Comparison of ENCODE assay signal across 12 cellular contexts in genomic region chr14:23544511-23545447, GRCh38. TPM values are rescaled to one million over a fixed set of nuclear protein-coding genes. Genes with fewer than 3 reads are reported as not detected.
A peak's percentile ranks its signal among the peaks of the same experiment; 100 is the strongest.
DNase-seq lines count a peak whose midpoint lies in the region; ATAC-seq, FAIRE-seq and TF ChIP-seq lines count a peak whose summit lies in the region.
"Had no signal": no experiment of that assay in that cellular context is flagged by ENCODE, and none has a peak within 500 bp of the region (broad histone marks: within the 10 kb centered on the region; RNA-seq: fewer than 3 reads in every experiment).

No MANE protein-coding gene starts in this region.

- no peaks in the 10 kb centered on the region for H3K9me3 ChIP-seq in neutrophil
- no peaks in the 10 kb centered on the region for H3K9me3 ChIP-seq in naive thymus-derived CD4-positive, alpha-beta T cell (ENCODE audit: control insufficient read depth in 2 of 3, low read length in 3 of 3)

- H3K27me3 ChIP-seq in H7 (ENCODE audit: control insufficient read depth, insufficient read depth, low read length): no peaks in the 10 kb centered on the region
- H3K27me3 ChIP-seq in neutrophil: no peaks in the 10 kb centered on the region
- peaks cover under 1 to 3% of the 10 kb centered on the region in 2 donors for H3K27me3 ChIP-seq in naive thymus-derived CD4-positive, alpha-beta T cell (ENCODE audit: control insufficient read depth in 2 of 2, insufficient read depth in 2 of 2, low read length in 2 of 2)

- H3K4me3 Mint-ChIP-seq in endothelial cell (ENCODE audit: unreplicated experiment): peak overlapping the region; percentile 76
- H3K4me3 Mint-ChIP-seq in immature natural killer cell: no peak overlapping the region
- no peak overlapping the region for H3K4me3 Mint-ChIP-seq in naive thymus-derived CD4-positive, alpha-beta T cell
- H3K4me3 Mint-ChIP-seq: activated B cell treated with CpG ODN at 0.5 μM for 24 hours; central memory CD8-positive, alpha-beta T cell had no signal

- TF ChIP-seq CTCF in endothelial cell (IDR thresholded peaks at IDR 0.05; ENCODE audit: unreplicated experiment): no peak
- no peak for TF ChIP-seq CTCF in neutrophil (IDR thresholded peaks at IDR 0.05)

- H3K9me3 Mint-ChIP-seq in endothelial cell (ENCODE audit: unreplicated experiment) (no peaks in the 10 kb centered on the region), immature natural killer cell (no peaks in the 10 kb centered on the region)
- no peaks in the 10 kb centered on the region for H3K9me3 Mint-ChIP-seq in naive thymus-derived CD4-positive, alpha-beta T cell
- H3K9me3 Mint-ChIP-seq: activated B cell treated with CpG ODN at 0.5 μM for 24 hours; central memory CD8-positive, alpha-beta T cell had no signal

- H3K36me3 Mint-ChIP-seq in endothelial cell (ENCODE audit: low read depth, unreplicated experiment): no peaks in the 10 kb centered on the region
- peaks cover 0 to 7% (median 0%) of the 10 kb centered on the region in 3 donors for H3K36me3 Mint-ChIP-seq in immature natural killer cell
- no peaks in the 10 kb centered on the region for H3K36me3 Mint-ChIP-seq in naive thymus-derived CD4-positive, alpha-beta T cell

- H3K4me3 ChIP-seq in H7 (ENCODE audit: insufficient read depth, low read depth, low read length): no peak overlapping the region
- peak overlapping the region in 1 of 2 experiments; percentile 10 for H3K4me3 ChIP-seq in neutrophil (ENCODE audit: low read depth in 1 of 2, low read length in 1 of 2)
- no peak overlapping the region for H3K4me3 ChIP-seq in naive thymus-derived CD4-positive, alpha-beta T cell (ENCODE audit: low read length)

- no peak for ATAC-seq in naive thymus-derived CD4-positive, alpha-beta T cell

- H3K4me1 ChIP-seq in neutrophil (ENCODE audit: control insufficient read depth in 1 of 2, insufficient read depth in 1 of 2, low read depth in 1 of 2, low read length in 1 of 2): peaks cover 29 to 45% of the 10 kb centered on the region in 2 experiments
- H3K4me1 ChIP-seq in naive thymus-derived CD4-positive, alpha-beta T cell (ENCODE audit: control insufficient read depth in 2 of 2, insufficient read depth in 2 of 2, low read length in 2 of 2): no peaks in the 10 kb centered on the region

- POLR2A ChIA-PET in naive thymus-derived CD4-positive, alpha-beta T cell (lab: Charles Lee): no interaction called here

- no peak for FAIRE-seq in GM12891 (lab: Jason Lieb, UNC)

- DNase-seq in H7: peak; percentile 60
- DNase-seq in NCI-H524 (lab: John Stamatoyannopoulos, UW): peak; percentile 68 to 85
- no peak for DNase-seq in endothelial cell (ENCODE audit: low spot score)
- DNase-seq in immature natural killer cell: no peak
- no peak for DNase-seq in naive thymus-derived CD4-positive, alpha-beta T cell
- no peak for DNase-seq in activated CD8-positive, alpha-beta memory T cell treated with anti-CD3 and anti-CD28 coated beads, Interleukin-2, amount 50 U/mL, for 4 hours
- DNase-seq in GM12891 (ENCODE audit: insufficient read length, low spot score): no peak
- DNase-seq: activated B cell treated with CpG ODN at 0.5 μM for 24 hours, mammary epithelial cell had no signal

- peaks cover 7% of the 10 kb centered on the region for H3K36me3 ChIP-seq in H7 (replicated peaks; ENCODE audit: control insufficient read depth, insufficient read depth, low read length)
- H3K36me3 ChIP-seq in neutrophil: no peaks in the 10 kb centered on the region
- H3K36me3 ChIP-seq in naive thymus-derived CD4-positive, alpha-beta T cell (ENCODE audit: control insufficient read depth in 2 of 3, insufficient read depth in 3 of 3, low read length in 3 of 3): no peaks in the 10 kb centered on the region

- no peak for TF ChIP-seq POLR2A in GM12891 (IDR thresholded peaks at IDR 0.05; ENCODE audit: low read depth, low read length)

- H3K27ac Mint-ChIP-seq in endothelial cell (ENCODE audit: unreplicated experiment): peak overlapping the region; percentile 55
- no peak overlapping the region for H3K27ac Mint-ChIP-seq in immature natural killer cell
- no peak overlapping the region for H3K27ac Mint-ChIP-seq in naive thymus-derived CD4-positive, alpha-beta T cell
- H3K27ac Mint-ChIP-seq: activated B cell treated with CpG ODN at 0.5 μM for 24 hours had no signal

- intact Hi-C loops in naive thymus-derived CD4-positive, alpha-beta T cell (cut with micrococcal nuclease): no loop called here

- peak overlapping the region; percentile 55 for H3K27ac ChIP-seq in neutrophil
- no peak overlapping the region for H3K27ac ChIP-seq in naive thymus-derived CD4-positive, alpha-beta T cell (ENCODE audit: low read depth, low read length)
- H3K27ac ChIP-seq: KMS-11 had no signal

- peaks cover 18% of the 10 kb centered on the region for H3K4me1 Mint-ChIP-seq in endothelial cell (ENCODE audit: unreplicated experiment)
- H3K4me1 Mint-ChIP-seq in immature natural killer cell: no peaks in the 10 kb centered on the region
- peaks cover 0 to 4% (median 0%) of the 10 kb centered on the region in 7 donors for H3K4me1 Mint-ChIP-seq in naive thymus-derived CD4-positive, alpha-beta T cell
- H3K4me1 Mint-ChIP-seq: activated B cell treated with CpG ODN at 0.5 μM for 24 hours; central memory CD8-positive, alpha-beta T cell had no signal

- CTCF ChIA-PET in naive thymus-derived CD4-positive, alpha-beta T cell (lab: Charles Lee): no interaction called here

- H3K27me3 Mint-ChIP-seq in endothelial cell (ENCODE audit: unreplicated experiment) (peaks cover 4% of the 10 kb centered on the region), immature natural killer cell (ENCODE audit: low read depth in 3 of 3) (peaks cover 0 to 5% (median 2%) of the 10 kb centered on the region in 3 donors)
- H3K27me3 Mint-ChIP-seq in naive thymus-derived CD4-positive, alpha-beta T cell: no peaks in the 10 kb centered on the region
- H3K27me3 Mint-ChIP-seq: central memory CD8-positive, alpha-beta T cell had no signal

TF ChIP-seq in GM12891, 5 proteins besides CTCF, POLR2A, EP300 and RAD21:
- no peak for TF ChIP-seq TAF1 (IDR thresholded peaks at IDR 0.05; ENCODE audit: low read depth, low read length)
- TF ChIP-seq POLR2AphosphoS5 (IDR thresholded peaks at IDR 0.05; ENCODE audit: low read depth, low read length): no peak
- no peak for TF ChIP-seq PAX5 (IDR thresholded peaks at IDR 0.05; ENCODE audit: insufficient read depth, low read length, severe bottlenecking)
- no peak for TF ChIP-seq POU2F2 (IDR thresholded peaks at IDR 0.05; ENCODE audit: low read depth, low read length)
- TF ChIP-seq SPI1 (IDR thresholded peaks at IDR 0.05; ENCODE audit: low read depth, low read length): no peak

RNA-seq across cellular contexts. Expression of gene ZFHX2, which starts 6.8 kb away (rescaled TPM):
- 2.2 and 3.4 TPM in 2 replicates for total RNA-seq in H7 (2014; rRNA removed; shearing (Covaris generic))
- total RNA-seq in endothelial cell (ENCODE audit: unreplicated experiment): 12.7 TPM
- under 1 TPM in 1 of 3 donors, not detected in 2; 0.12 TPM for polyA plus RNA-seq in immature natural killer cell
- 1 to 10 TPM in 1 of 5 experiments, under 1 TPM in 4; 0.45 to 2.6 (median 0.49) TPM for total RNA-seq in naive thymus-derived CD4-positive, alpha-beta T cell
- not detected for polyA plus RNA-seq in naive thymus-derived CD4-positive, alpha-beta T cell
- polyA plus RNA-seq in GM12891 (2012; ENCODE audit: low read depth, missing spikeins): 0.65 TPM

RNA-seq across cellular contexts. Expression of gene THTPA, which starts 11.3 kb away (rescaled TPM):
- 12.1 and 14.0 TPM in 2 replicates for total RNA-seq in H7 (2014; rRNA removed; shearing (Covaris generic))
- 6.9 TPM for total RNA-seq in endothelial cell (ENCODE audit: unreplicated experiment)
- 10 to 100 TPM; 17.5 to 20.6 (median 19.5) TPM for polyA plus RNA-seq in immature natural killer cell
- total RNA-seq in naive thymus-derived CD4-positive, alpha-beta T cell: 10 to 100 TPM; 16.4 to 26.7 (median 19.2) TPM
- 10 to 100 TPM; 17.9 to 18.1 TPM for polyA plus RNA-seq in naive thymus-derived CD4-positive, alpha-beta T cell
- polyA plus RNA-seq in GM12891 (2012; ENCODE audit: low read depth, missing spikeins): 8.0 TPM

RNA-seq across cellular contexts. Expression of gene AP1G2, which starts 22.8 kb away (rescaled TPM):
- 83.3 and 94.9 TPM in 2 replicates for total RNA-seq in H7 (2014; rRNA removed; shearing (Covaris generic))
- 134 TPM for total RNA-seq in endothelial cell (ENCODE audit: unreplicated experiment)
- 10 to 100 TPM; 62.9 to 80.7 (median 64.4) TPM for polyA plus RNA-seq in immature natural killer cell
- 100 to 1,000 TPM; 266 to 548 (median 293) TPM for total RNA-seq in naive thymus-derived CD4-positive, alpha-beta T cell
- polyA plus RNA-seq in naive thymus-derived CD4-positive, alpha-beta T cell: 100 to 1,000 TPM in 1 of 2 donors, 10 to 100 TPM in 1; 66.4 to 113 TPM
- 78.3 TPM for polyA plus RNA-seq in GM12891 (2012; ENCODE audit: low read depth, missing spikeins)

RNA-seq across cellular contexts. Expression of gene JPH4, which starts 33.8 kb away (rescaled TPM):
- total RNA-seq in H7 (2014; rRNA removed; shearing (Covaris generic)): 1.4 and 2.0 TPM in 2 replicates
- 0.64 TPM for total RNA-seq in endothelial cell (ENCODE audit: unreplicated experiment)
- under 1 TPM in 1 of 3 donors, not detected in 2; 0.10 TPM for polyA plus RNA-seq in immature natural killer cell
- total RNA-seq in naive thymus-derived CD4-positive, alpha-beta T cell: 1 to 10 TPM in 1 of 5 experiments, under 1 TPM in 1, not detected in 3; 0.16 to 1.2 TPM
- under 1 TPM in 1 of 2 donors, not detected in 1; 0.13 TPM for polyA plus RNA-seq in naive thymus-derived CD4-positive, alpha-beta T cell
- polyA plus RNA-seq in GM12891 (2012; ENCODE audit: low read depth, missing spikeins): 11.0 TPM

Comparison
In these comparisons a context has a peak if more than half of its experiments do, and no peak if none do; other contexts are left out.
1. DNase-seq: peak in H7 (single experiment) and NCI-H524 (2 of 2); none in endothelial cell (single experiment), immature natural killer cell (0 of 3), naive thymus-derived CD4-positive, alpha-beta T cell (0 of 9), activated CD8-positive, alpha-beta memory T cell treated with anti-CD3 and anti-CD28 coated beads, Interleukin-2, amount 50 U/mL, for 4 hours (single experiment) and GM12891 (single experiment).